ENCODE assay signal across 35 cellular contexts in the genomic region with DNA sequence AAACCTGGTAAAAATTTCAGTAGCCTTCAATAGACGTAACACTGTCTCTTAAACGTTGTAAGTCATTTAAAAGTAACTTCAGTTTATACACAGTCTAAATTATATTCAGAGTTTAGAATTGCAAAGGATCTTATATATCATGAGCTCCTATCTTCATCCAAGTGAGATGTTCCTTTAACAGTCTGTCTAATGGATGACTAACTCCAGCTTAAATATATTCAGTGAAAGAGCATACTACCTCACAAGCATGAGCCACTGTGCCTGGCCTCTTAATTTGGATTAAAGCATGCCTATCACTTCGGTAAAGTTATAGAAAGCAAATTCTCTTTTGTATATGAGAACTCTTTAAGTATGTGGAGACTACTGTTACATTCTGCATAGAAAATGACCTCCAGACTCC.
"Had no signal": no experiment of that assay in that cellular context is flagged by ENCODE, and none has a peak within 500 bp of the region (broad histone marks: within the 10 kb centered on the region; RNA-seq: fewer than 3 reads in every experiment).

No MANE protein-coding gene starts in this region.

- H3K27ac Mint-ChIP-seq: activated CD4-positive, alpha-beta T cell treated with anti-CD3 and anti-CD28 coated beads for 36 hours; activated CD4-positive, alpha-beta T cell treated with anti-CD3 and anti-CD28 coated beads, Interleukin-2, amount 10 ng/mL, durations not matched to agents 7 days and 5 days; activated CD8-positive, alpha-beta T cell treated with anti-CD3 and anti-CD28 coated beads, Interleukin-2, amount 10 ng/mL, durations not matched to agents 7 days and 5 days; activated naive CD4-positive, alpha-beta T cell treated with anti-CD3 and anti-CD28 coated beads, Interleukin-2, amount 50 U/mL, for 24 hours; activated naive CD8-positive, alpha-beta T cell treated with anti-CD3 and anti-CD28 coated beads, Interleukin-2, amount 10 ng/mL, durations not matched to agents 7 days and 5 days; brain; T-helper 1 cell treated with Interleukin-12 subunit alpha and Interleukin-12 subunit beta and Interleukin-4 antibody, amounts not matched to agents 30 μg/mL and 1 μg/mL, for 36 hours; T-helper 2 cell treated with Interferon-gamma antibody and Interleukin-4, amounts not matched to agents 5 μg/mL and 100 μg/mL, for 36 hours; WTC11 had no signal

- H3K36me3 Mint-ChIP-seq: WTC11 had no signal

- H3K27me3 Mint-ChIP-seq: activated CD4-positive, alpha-beta T cell treated with anti-CD3 and anti-CD28 coated beads for 36 hours; activated CD4-positive, alpha-beta T cell treated with anti-CD3 and anti-CD28 coated beads, Interleukin-2, amount 10 ng/mL, durations not matched to agents 7 days and 5 days; activated naive CD4-positive, alpha-beta T cell treated with anti-CD3 and anti-CD28 coated beads, Interleukin-2, amount 50 U/mL, for 24 hours; activated naive CD8-positive, alpha-beta T cell treated with anti-CD3 and anti-CD28 coated beads, Interleukin-2, amount 10 ng/mL, durations not matched to agents 7 days and 5 days; brain had no signal

- H3K9me3 Mint-ChIP-seq: activated CD4-positive, alpha-beta T cell treated with anti-CD3 and anti-CD28 coated beads, Interleukin-2, amount 10 ng/mL, durations not matched to agents 7 days and 5 days; activated naive CD4-positive, alpha-beta T cell treated with anti-CD3 and anti-CD28 coated beads, Interleukin-2, amount 50 U/mL, for 24 hours; activated naive CD8-positive, alpha-beta T cell treated with anti-CD3 and anti-CD28 coated beads, Interleukin-2, amount 10 ng/mL, durations not matched to agents 7 days and 5 days; brain; T-helper 1 cell treated with Interleukin-12 subunit alpha and Interleukin-12 subunit beta and Interleukin-4 antibody, amounts not matched to agents 30 μg/mL and 1 μg/mL, for 36 hours; T-helper 2 cell treated with Interferon-gamma antibody and Interleukin-4, amounts not matched to agents 5 μg/mL and 100 μg/mL, for 36 hours; WTC11 had no signal

- H3K4me3 Mint-ChIP-seq: activated CD4-positive, alpha-beta T cell treated with anti-CD3 and anti-CD28 coated beads for 36 hours; activated CD4-positive, alpha-beta T cell treated with anti-CD3 and anti-CD28 coated beads, Interleukin-2, amount 10 ng/mL, durations not matched to agents 7 days and 5 days; activated CD8-positive, alpha-beta T cell treated with anti-CD3 and anti-CD28 coated beads, Interleukin-2, amount 10 ng/mL, durations not matched to agents 7 days and 5 days; activated naive CD4-positive, alpha-beta T cell treated with anti-CD3 and anti-CD28 coated beads, Interleukin-2, amount 50 U/mL, for 24 hours; activated naive CD8-positive, alpha-beta T cell treated with anti-CD3 and anti-CD28 coated beads, Interleukin-2, amount 10 ng/mL, durations not matched to agents 7 days and 5 days; brain; T-helper 1 cell treated with Interleukin-12 subunit alpha and Interleukin-12 subunit beta and Interleukin-4 antibody, amounts not matched to agents 30 μg/mL and 1 μg/mL, for 36 hours; T-helper 2 cell treated with Interferon-gamma antibody and Interleukin-4, amounts not matched to agents 5 μg/mL and 100 μg/mL, for 36 hours; WTC11 had no signal

- ATAC-seq: activated CD4-positive, alpha-beta T cell treated with anti-CD3 and anti-CD28 coated beads for 36 hours; activated CD4-positive, CD25-positive, alpha-beta regulatory T cell treated with anti-CD3 and anti-CD28 coated beads, Interleukin-2, amount 50 U/mL, for 24 hours; activated CD8-positive, alpha-beta T cell treated with anti-CD3 and anti-CD28 coated beads, Interleukin-2, amount 10 ng/mL, durations not matched to agents 7 days and 5 days; WTC11 had no signal

- H3K4me3 ChIP-seq: adrenal gland, PC-9 had no signal

- H3K27me3 ChIP-seq: adrenal gland had no signal

- H3K27ac ChIP-seq: adrenal gland, PC-9, RWPE1 had no signal

- DNase-seq: activated CD4-positive, alpha-beta T cell treated with anti-CD3 and anti-CD28 coated beads for 36 hours; activated CD4-positive, alpha-beta T cell treated with anti-CD3 and anti-CD28 coated beads, Interleukin-2, amount 10 ng/mL, durations not matched to agents 7 days and 5 days; activated CD4-positive, alpha-beta T cell treated with anti-CD3 and anti-CD28 coated beads, Interleukin-2, amount 50 U/mL, for 48 hours; activated CD8-positive, alpha-beta memory T cell treated with anti-CD3 and anti-CD28 coated beads, Interleukin-2, amount 50 U/mL, for 4 hours; activated CD8-positive, alpha-beta T cell treated with anti-CD3 and anti-CD28 coated beads, Interleukin-2, amount 10 ng/mL, durations not matched to agents 7 days and 5 days; activated gamma-delta T cell; activated naive CD4-positive, alpha-beta T cell treated with Interleukin-2 at 50 U/mL for 16 hours; activated naive CD8-positive, alpha-beta T cell treated with anti-CD3 and anti-CD28 coated beads, Interleukin-2, amount 10 ng/mL, durations not matched to agents 7 days and 5 days; activated T-cell treated with anti-CD3 and anti-CD28 coated beads for 4 hours; activated T-cell treated with anti-CD3 and anti-CD28 coated beads, Interleukin-2, amount 50 U/mL, for 48 hours; adrenal gland; caudate nucleus; cerebellar nuclear complex; Kasumi-1; KG1; NCI-H1092 treated with DMSO at 0.1 percent for 48 hours; NCI-H1417; NCI-H146; NCI-H187; NCI-H2029 treated with DMSO at 0.1 percent for 48 hours; NCI-H2107; NCI-H2171; NCI-H510A; NCI-H526; NCI-H748 treated with DMSO at 0.1 percent for 48 hours; NK-92 treated with Interleukin-12 subunit alpha and Interleukin-12 subunit beta, amount 100 ng/mL, for 24 hours; PC-9; Right ventricle myocardium superior had no signal

- H3K9me3 ChIP-seq: adrenal gland had no signal
